In the genomic region with DNA sequence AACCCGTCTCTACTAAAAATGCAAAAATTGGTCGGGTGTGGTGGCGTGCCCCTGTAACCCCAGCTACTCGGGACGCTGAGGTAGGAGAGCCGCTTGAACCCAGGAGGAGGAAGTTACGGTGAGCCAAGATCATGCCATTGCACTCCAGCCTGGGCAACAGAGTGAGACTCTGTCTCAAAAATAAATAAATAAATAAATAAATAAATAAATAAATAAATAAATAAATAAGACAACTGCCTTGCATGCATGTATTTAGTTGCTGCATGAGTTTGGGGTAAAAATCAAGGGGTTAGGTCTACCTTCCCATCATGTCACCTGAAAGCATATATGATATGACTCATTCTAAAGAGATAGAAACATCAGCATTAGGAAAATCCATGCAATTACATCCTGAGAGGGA, we compare ENCODE assay signal across 31 cellular contexts.
"Had no signal": no experiment of that assay in that cellular context is flagged by ENCODE, and none has a peak within 500 bp of the region (broad histone marks: within the 10 kb centered on the region; RNA-seq: fewer than 3 reads in every experiment).

No MANE protein-coding gene starts in this region.

- H3K9me3 ChIP-seq: adrenal gland, body of pancreas had no signal

- H3K4me1 ChIP-seq: body of pancreas had no signal

- DNase-seq: activated B cell treated with CpG ODN at 0.5 μM for 24 hours; activated CD4-positive, alpha-beta memory T cell treated with anti-CD3 and anti-CD28 coated beads for 36 hours; activated CD4-positive, alpha-beta T cell treated with anti-CD3 and anti-CD28 coated beads for 4 hours; activated CD4-positive, alpha-beta T cell treated with anti-CD3 and anti-CD28 coated beads, Interleukin-2, amount 10 ng/mL, durations not matched to agents 24 days and 14 days; activated CD4-positive, alpha-beta T cell treated with anti-CD3 and anti-CD28 coated beads, Interleukin-2, amount 50 U/mL, for 1 hour; activated CD4-positive, alpha-beta T cell treated with anti-CD3 and anti-CD28 coated beads, Interleukin-2, amount 50 U/mL, for 4 hours; activated CD4-positive, CD25-positive, alpha-beta regulatory T cell treated with anti-CD3 and anti-CD28 coated beads, Interleukin-2, amount 50 U/mL, for 72 hours; activated CD8-positive, alpha-beta memory T cell treated with anti-CD3 and anti-CD28 coated beads, Interleukin-2, amount 50 U/mL, for 4 hours; activated CD8-positive, alpha-beta T cell treated with anti-CD3 and anti-CD28 coated beads for 36 hours; activated effector memory CD4-positive, alpha-beta T cell treated with anti-CD3 and anti-CD28 coated beads, Interleukin-2, amount 50 U/mL, for 16 hours; activated gamma-delta T cell treated with Interleukin-2 at 50 U/mL for 16 hours; activated naive CD4-positive, alpha-beta T cell; activated naive CD4-positive, alpha-beta T cell treated with anti-CD3 and anti-CD28 coated beads for 36 hours; activated naive CD4-positive, alpha-beta T cell treated with anti-CD3 and anti-CD28 coated beads, Interleukin-2, amount 50 U/mL, for 16 hours; activated naive CD8-positive, alpha-beta T cell treated with anti-CD3 and anti-CD28 coated beads for 36 hours; activated T-cell treated with anti-CD3 and anti-CD28 coated beads for 4 hours; activated T-cell treated with anti-CD3 and anti-CD28 coated beads, Interleukin-2, amount 50 U/mL, for 1 hour; activated T-cell treated with anti-CD3 and anti-CD28 coated beads, Interleukin-2, amount 50 U/mL, for 4 hours; activated T-cell treated with anti-CD3 and anti-CD28 coated beads, Interleukin-2, amount 50 U/mL, for 72 hours; adrenal gland; amniotic stem cell; aorta; body of pancreas; brain microvascular endothelial cell; caudate nucleus; cerebellar nuclear complex; T-helper 1 cell; T-helper 2 cell; T-helper 9 cell had no signal

- H3K27ac ChIP-seq: adrenal gland, body of pancreas, brain microvascular endothelial cell, cardiac muscle cell, VCaP had no signal

- H3K36me3 ChIP-seq: adrenal gland, cardiac muscle cell had no signal

- H3K27me3 ChIP-seq: adrenal gland, body of pancreas, brain microvascular endothelial cell, cardiac muscle cell had no signal

- H3K4me3 ChIP-seq: adrenal gland, body of pancreas, cardiac muscle cell had no signal
